In genomic region chr2:40244251-40245010, GRCh38 we compare ENCODE assay signal across 8 cellular contexts.
DNase-seq lines count a peak whose midpoint lies in the region; ATAC-seq and TF ChIP-seq lines count a peak whose summit lies in the region.

No MANE protein-coding gene starts in this region.

- CTCF ChIA-PET in Calu3 (lab: Charles Lee) = interaction anchor here (0.7 to 3.4 kb wide), 4 partner anchors 121 to 331 kb away, joined by 3 to 14 read pairs (median 7); no protein-coding TSS in a partner anchor

- peak; percentile 75 for ATAC-seq in GM19035 (IDR thresholded peaks at IDR 0.05; ENCODE audit: unreplicated experiment)

- H3K27ac Mint-ChIP-seq in Calu3 (ENCODE audit: unreplicated experiment) = no peak overlapping the region

- no TSS peak for BruUV-seq in Calu3 (replicated peaks; lab: Mats Ljungman, UMichigan)

- H3K27ac ChIP-seq in dorsolateral prefrontal cortex = peak overlapping the region in 8 of 59 donors; percentile 6 to 37 (median 18)

- H3K4me3 ChIP-seq in dorsolateral prefrontal cortex = no peak overlapping the region

- H3K36me3 Mint-ChIP-seq in Calu3 (ENCODE audit: insufficient read depth, unreplicated experiment) = no peaks in the 10 kb centered on the region

- H3K9me3 Mint-ChIP-seq in Calu3 (ENCODE audit: low read depth, unreplicated experiment) = no peaks in the 10 kb centered on the region

- peak; percentile 24 for TF ChIP-seq CTCF in Calu3 (IDR thresholded peaks at IDR 0.05; ENCODE audit: unreplicated experiment)
- TF ChIP-seq CTCF in dorsolateral prefrontal cortex (IDR thresholded peaks at IDR 0.05 in 54 of 56, conservative IDR thresholded peaks at IDR 0.05 in 2 of 56; ENCODE audit: low read depth in 1 of 56, partially characterized antibody in 56 of 56) = peak in 50 of 56 donors; percentile 15 to 58 (median 36)

- DNase-seq in Calu3 (peak; percentile 59), HPDE6-E6E7 (ENCODE audit: extremely low spot score) (peak; percentile 58), NOMO-1 treated with dmso at 0.1 percent for 144 hours (lab: John Stamatoyannopoulos, UW; ENCODE audit: unreplicated experiment) (peak; percentile 36), dorsolateral prefrontal cortex (peak in 3 of 10 donors; percentile 30 to 46 (median 36)), medulla oblongata (ENCODE audit: extremely low spot score) (peak; percentile 69)
- no peak for DNase-seq in activated effector memory CD4-positive, alpha-beta T cell treated with Interleukin-2 at 50 U/mL for 16 hours
- no peak for DNase-seq in activated CD4-positive, CD25-positive, alpha-beta regulatory T cell (lab: John Stamatoyannopoulos, UW)

- no peaks in the 10 kb centered on the region for H3K27me3 Mint-ChIP-seq in Calu3 (ENCODE audit: unreplicated experiment)

- peaks cover 0 to 11% (median 0%) of the 10 kb centered on the region in 45 donors for H3K27me3 ChIP-seq in dorsolateral prefrontal cortex

- H3K4me3 Mint-ChIP-seq in Calu3 (ENCODE audit: low read depth, unreplicated experiment) = no peak overlapping the region

- intact Hi-C loops in Calu3 (cut with micrococcal nuclease; ENCODE audit: unreplicated experiment) = loop anchor here (1.0 to 10.0 kb wide), 5 partner anchors 190 to 1540 kb away; no protein-coding TSS in a partner anchor
- intact Hi-C loops in dorsolateral prefrontal cortex (cut with DNase I) = no loop called here

- H3K4me1 Mint-ChIP-seq in Calu3 (ENCODE audit: low read depth, unreplicated experiment) = no peaks in the 10 kb centered on the region

Comparison
In these comparisons a context has a peak if more than half of its experiments do, and no peak if none do; other contexts are left out.
1. DNase-seq: peak in Calu3 (single experiment), HPDE6-E6E7 (single experiment), NOMO-1 treated with dmso at 0.1 percent for 144 hours (single experiment) and medulla oblongata (single experiment); none in activated effector memory CD4-positive, alpha-beta T cell treated with Interleukin-2 at 50 U/mL for 16 hours (single experiment) and activated CD4-positive, CD25-positive, alpha-beta regulatory T cell (0 of 4).